In the genomic region with DNA sequence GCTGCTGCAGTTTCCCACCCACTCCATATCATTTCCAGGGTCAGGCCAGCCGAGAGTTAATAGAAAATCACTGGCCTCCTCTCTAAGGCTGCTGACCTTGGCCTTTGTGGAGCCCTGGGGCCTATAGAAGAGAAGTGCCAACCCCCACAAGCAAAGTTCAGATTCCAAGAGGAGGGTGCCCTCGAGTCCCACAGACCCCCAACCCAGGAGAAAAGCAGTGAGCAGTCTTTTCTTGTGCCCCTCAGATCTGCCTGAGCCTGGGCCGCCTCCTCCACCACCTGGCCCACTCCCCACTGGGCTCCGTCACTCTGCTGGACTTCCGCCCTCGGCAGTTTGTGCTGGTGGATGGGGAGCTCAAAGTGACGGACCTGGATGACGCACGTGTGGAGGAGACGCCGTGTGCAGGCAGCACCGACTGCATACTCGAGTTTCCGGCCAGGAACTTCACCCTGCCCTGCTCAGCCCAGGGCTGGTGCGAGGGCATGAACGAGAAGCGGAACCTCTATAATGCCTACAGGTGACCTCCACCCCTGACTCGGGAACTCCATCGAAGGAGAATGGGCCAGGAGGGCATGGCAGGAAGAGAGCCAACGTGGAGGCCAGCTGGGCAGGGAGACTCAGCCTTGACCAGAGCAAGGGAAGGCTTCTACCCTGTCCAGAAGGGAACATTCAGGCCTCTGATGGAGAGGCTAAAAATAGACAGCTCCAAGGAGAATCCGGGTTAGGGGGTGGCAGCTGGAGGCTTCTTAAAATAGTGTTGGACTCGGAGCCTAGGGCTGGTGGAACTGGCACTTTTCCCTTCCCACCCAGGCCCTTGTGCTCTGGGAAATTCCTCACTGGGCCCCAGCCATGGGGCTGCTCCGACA, we compare ENCODE assay signal across 10 cellular contexts. TPM values are rescaled to one million over a fixed set of nuclear protein-coding genes. Genes with fewer than 3 reads are reported as not detected.
A peak's percentile ranks its signal among the peaks of the same experiment; 100 is the strongest.
DNase-seq lines count a peak whose midpoint lies in the region; ATAC-seq and TF ChIP-seq lines count a peak whose summit lies in the region.
"Had no signal": no experiment of that assay in that cellular context is flagged by ENCODE, and none has a peak within 500 bp of the region (broad histone marks: within the 10 kb centered on the region; RNA-seq: fewer than 3 reads in every experiment).

No MANE protein-coding gene starts in this region.

- peaks cover 0 to under 1% (median 0%) of the 10 kb centered on the region in 11 experiments; a peak in 1 of 22 replicates for H3K27me3 ChIP-seq in BLaER1 treated with 17β-estradiol and CSF1 and Interleukin-3, amounts not matched to agents 10 nM and 100 nM
- H3K27me3 ChIP-seq in duodenal mucosa (ENCODE audit: control insufficient read depth in 1 of 2, insufficient read depth in 2 of 2, low read length in 2 of 2) (no peaks in the 10 kb centered on the region), lower lobe of right lung (ENCODE audit: low read depth) (no peaks in the 10 kb centered on the region), sigmoid colon (no peaks in the 10 kb centered on the region)

- H3K4me1 ChIP-seq in BLaER1 treated with 17β-estradiol and CSF1 and Interleukin-3, amounts not matched to agents 10 nM and 100 nM, result peaks cover 25 to 100% (median 96%) of the 10 kb centered on the region in 10 experiments
- H3K4me1 ChIP-seq in duodenal mucosa (ENCODE audit: control insufficient read depth in 1 of 2, insufficient read depth in 2 of 2, low read length in 2 of 2) (peaks cover 74 to 88% of the 10 kb centered on the region in 2 donors), lower lobe of right lung (peaks cover 25% of the 10 kb centered on the region), sigmoid colon (peaks cover 0 to 82% (median 78%) of the 10 kb centered on the region in 4 donors)

- TF ChIP-seq CTCF in lower lobe of right lung (IDR thresholded peaks at IDR 0.05) (no peak), sigmoid colon (IDR thresholded peaks at IDR 0.05) (no peak)

- H3K36me3 ChIP-seq in BLaER1 treated with 17β-estradiol and CSF1 and Interleukin-3, amounts not matched to agents 10 nM and 100 nM, result peaks cover 0 to 93% (median 68%) of the 10 kb centered on the region in 11 experiments; a peak in 19 of 22 replicates
- H3K36me3 ChIP-seq in duodenal mucosa (ENCODE audit: control insufficient read depth in 1 of 2, insufficient read depth in 2 of 2, low read length in 2 of 2), result peaks cover 11 to 23% of the 10 kb centered on the region in 2 donors
- H3K36me3 ChIP-seq in lower lobe of right lung, result peaks cover 56% of the 10 kb centered on the region
- peaks cover 20 to 39% (median 21%) of the 10 kb centered on the region in 4 donors for H3K36me3 ChIP-seq in sigmoid colon

- TF ChIP-seq EP300 in sigmoid colon (IDR thresholded peaks at IDR 0.05), result peak; percentile 35 to 91 (median 84)

- peak overlapping the region in 5 of 11 experiments; percentile 4 to 24 (median 19); a peak in 5 of 22 replicates for H3K9ac ChIP-seq in BLaER1 treated with 17β-estradiol and CSF1 and Interleukin-3, amounts not matched to agents 10 nM and 100 nM
- H3K9ac ChIP-seq in duodenal mucosa (ENCODE audit: low read depth in 1 of 2, low read length in 2 of 2), result peak overlapping the region; percentile 33 to 54

- no peaks in the 10 kb centered on the region for H3K9me3 ChIP-seq in BLaER1 treated with 17β-estradiol and CSF1 and Interleukin-3, amounts not matched to agents 10 nM and 100 nM (replicated peaks in 1 of 11)
- no peaks in the 10 kb centered on the region for H3K9me3 ChIP-seq in duodenal mucosa (ENCODE audit: control insufficient read depth in 1 of 2, low read length in 2 of 2)
- H3K9me3 ChIP-seq in lower lobe of right lung, result no peaks in the 10 kb centered on the region
- no peaks in the 10 kb centered on the region for H3K9me3 ChIP-seq in sigmoid colon

- H3K4me2 ChIP-seq in BLaER1 treated with 17β-estradiol and CSF1 and Interleukin-3, amounts not matched to agents 10 nM and 100 nM, result peak overlapping the region in 6 of 11 experiments; percentile 5 to 98 (median 54); a peak in 6 of 22 replicates

- 18 to 66% methylated on average over 23 of the region's 23 CpGs for WGBS in sigmoid colon, 2 donors

- H3K27ac ChIP-seq in BLaER1 treated with 17β-estradiol and CSF1 and Interleukin-3, amounts not matched to agents 10 nM and 100 nM, result peak overlapping the region in 2 of 11 experiments; percentile 17 to 18; a peak in 3 of 22 replicates
- H3K27ac ChIP-seq in duodenal mucosa (ENCODE audit: low read depth, low read length), result peak overlapping the region; percentile 76
- peak overlapping the region; percentile 67 for H3K27ac ChIP-seq in lower lobe of right lung
- peak overlapping the region; percentile 96 to 99 (median 96) for H3K27ac ChIP-seq in sigmoid colon

- DNase-seq in lower lobe of right lung (no peak), sigmoid colon (peak; percentile 93), NCI-H748 (lab: John Stamatoyannopoulos, UW; ENCODE audit: unreplicated experiment) (no peak), NOMO-1 treated with DMSO at 0.1 percent for 48 hours (lab: John Stamatoyannopoulos, UW; ENCODE audit: unreplicated experiment) (no peak)
- DNase-seq in stimulated activated naive CD4-positive, alpha-beta T cell treated with Interleukin-2 at 50 U/mL for 16 hours (lab: John Stamatoyannopoulos, UW), result no peak
- DNase-seq: NK-92 treated with Interleukin-12 subunit alpha and Interleukin-12 subunit beta, amount 100 ng/mL, for 24 hours had no signal

- peak; percentile 11 to 40 for ATAC-seq in lower lobe of right lung
- no peak for ATAC-seq in GM21526 (IDR thresholded peaks at IDR 0.05; ENCODE audit: low FRiP score, unreplicated experiment)

- intact Hi-C loops in lower lobe of right lung (cut with DNase I) (no loop called here), sigmoid colon (cut with DNase I) (loop anchor here (2.0 to 5.0 kb wide), 2 partner anchors 127 to 1932 kb away; no protein-coding TSS in a partner anchor)

- peaks cover 0 to 97% (median 3%) of the 10 kb centered on the region in 11 experiments; a peak in 11 of 22 replicates for H4K20me1 ChIP-seq in BLaER1 treated with 17β-estradiol and CSF1 and Interleukin-3, amounts not matched to agents 10 nM and 100 nM

- no peak overlapping the region for H3K4me3 ChIP-seq in BLaER1 treated with 17β-estradiol and CSF1 and Interleukin-3, amounts not matched to agents 10 nM and 100 nM
- H3K4me3 ChIP-seq in duodenal mucosa (ENCODE audit: low read depth in 1 of 2, low read length in 2 of 2), result peak overlapping the region in 1 of 2 donors; percentile 12
- H3K4me3 ChIP-seq in lower lobe of right lung, result no peak overlapping the region
- H3K4me3 ChIP-seq in sigmoid colon, result peak overlapping the region in 2 of 4 donors; percentile 6 to 68
- H3K4me3 ChIP-seq: skin epidermis had no signal

- peak in 1 of 2 donors; percentile 19 for TF ChIP-seq POLR2A in sigmoid colon (IDR thresholded peaks at IDR 0.05)

RNA-seq across cellular contexts. Expression of gene PKDCC, which starts 6.2 kb away (rescaled TPM):
- total RNA-seq in lower lobe of right lung (65.8 TPM), sigmoid colon (100 to 1,000 TPM in 2 of 4 donors, 10 to 100 TPM in 2; 64.8 to 106 (median 96.1) TPM)
- polyA plus RNA-seq in sigmoid colon, result 10 to 100 TPM; 13.9 to 67.7 (median 21.0) TPM
